31 cellular contexts compared by ENCODE assay signal in the genomic region with DNA sequence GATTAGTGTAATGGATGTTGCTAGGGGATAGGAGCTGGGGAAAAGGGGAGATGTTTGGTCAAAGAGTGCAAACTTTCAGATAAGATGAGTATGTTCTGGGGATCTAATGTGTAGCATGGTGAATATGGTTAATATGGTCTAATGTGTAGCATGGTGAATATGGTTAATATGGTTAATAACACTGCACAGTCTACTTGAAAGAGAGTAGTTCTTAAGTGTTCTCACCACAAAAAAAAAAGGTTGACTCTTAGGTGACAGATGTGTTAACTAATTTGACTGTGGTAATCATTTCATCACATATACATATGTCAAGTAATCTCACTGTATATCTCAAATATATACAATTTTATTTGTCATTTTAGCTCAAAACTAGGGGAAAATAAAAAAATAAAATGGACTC.
DNase-seq lines count a peak whose midpoint lies in the region; ATAC-seq and TF ChIP-seq lines count a peak whose summit lies in the region.
"Had no signal": no experiment of that assay in that cellular context is flagged by ENCODE, and none has a peak within 500 bp of the region (broad histone marks: within the 10 kb centered on the region; RNA-seq: fewer than 3 reads in every experiment).

No MANE protein-coding gene starts in this region.

- H3K4me3 Mint-ChIP-seq in natural killer cell treated with Interleukin-12 subunit alpha and Interleukin-12 subunit beta and Interleukin-15 and Interleukin-18, amount 100 ng/mL, for 72 hours = peak overlapping the region; percentile 32
- H3K4me3 Mint-ChIP-seq: activated CD4-positive, alpha-beta T cell treated with anti-CD3 and anti-CD28 coated beads for 36 hours; brain; IgD-negative memory B cell; stimulated activated memory B cell treated with anti-CD40 and anti-IgM and Interleukin-4, amounts not matched to agents 10 μg/mL and 1 μg/mL and 100 μg/mL, for 72 hours had no signal

- intact Hi-C loops in ascending aorta (cut with DNase I) (no loop called here), esophagus muscularis mucosa (cut with DNase I) (no loop called here)

- H3K27ac ChIP-seq in ascending aorta (no peak overlapping the region), esophagus muscularis mucosa (replicated peaks in 1 of 4) (no peak overlapping the region), suprapubic skin (no peak overlapping the region)
- H3K27ac ChIP-seq: 22Rv1, C4-2B, neutrophil, prostate gland, thoracic aorta, vagina had no signal

- DNase-seq in activated CD4-positive, CD25-positive, alpha-beta regulatory T cell (lab: John Stamatoyannopoulos, UW) = no peak
- no peak for DNase-seq in natural killer cell treated with Interleukin-12 subunit alpha and Interleukin-12 subunit beta and Interleukin-15 and Interleukin-18, amount 100 ng/mL, for 72 hours (ENCODE audit: low spot score)
- DNase-seq in ascending aorta (ENCODE audit: low spot score in 2 of 2) (no peak), esophagus muscularis mucosa (ENCODE audit: extremely low spot score) (no peak), suprapubic skin (ENCODE audit: low spot score in 2 of 2) (no peak)
- DNase-seq: activated CD4-positive, alpha-beta T cell treated with anti-CD3 and anti-CD28 coated beads for 36 hours; activated CD8-positive, alpha-beta memory T cell treated with anti-CD3 and anti-CD28 coated beads for 24 hours; activated gamma-delta T cell; activated T-cell treated with anti-CD3 and anti-CD28 coated beads, Interleukin-2, amount 50 U/mL, for 1 hour; Calu3; left ventricle myocardium superior; NCI-H1092 treated with DMSO at 0.1 percent for 48 hours; NCI-H187; NCI-H524 treated with DMSO at 0.1 percent for 48 hours; NK-92 treated with Interleukin-12 subunit alpha and Interleukin-12 subunit beta, amount 100 ng/mL, for 24 hours; Right ventricle myocardium superior; stimulated activated CD4-positive, alpha-beta T cell treated with anti-CD3 and anti-CD28 coated beads, Interleukin-12 subunit alpha, Interleukin-12 subunit beta, amount 100 ng/mL, for 4 hours; stimulated activated CD4-positive, alpha-beta T cell treated with anti-CD3 and anti-CD28 coated beads, Interleukin-4, amount 100 ng/mL, for 24 hours had no signal

- peak; percentile 32 to 55 for ATAC-seq in activated CD4-positive, CD25-positive, alpha-beta regulatory T cell treated with anti-CD3 and anti-CD28 coated beads, Interleukin-2, amount 50 U/mL, for 24 hours
- peak; percentile 48 for ATAC-seq in GM21786 (IDR thresholded peaks at IDR 0.05; ENCODE audit: unreplicated experiment)
- ATAC-seq in HG03354 (IDR thresholded peaks at IDR 0.05; ENCODE audit: poor library complexity, severe bottlenecking, unreplicated experiment) = peak; percentile 69
- peak; percentile 83 to 94 for ATAC-seq in natural killer cell treated with Interleukin-12 subunit alpha and Interleukin-12 subunit beta and Interleukin-15 and Interleukin-18, amount 100 ng/mL, for 72 hours
- ATAC-seq: activated CD4-positive, alpha-beta T cell treated with anti-CD3 and anti-CD28 coated beads for 36 hours; left ventricle myocardium superior; sciatic nerve; stimulated activated memory B cell treated with anti-CD40 and anti-IgM and Interleukin-4, amounts not matched to agents 10 μg/mL and 1 μg/mL and 100 μg/mL, for 72 hours had no signal

- no peaks in the 10 kb centered on the region for H3K27me3 Mint-ChIP-seq in natural killer cell treated with Interleukin-12 subunit alpha and Interleukin-12 subunit beta and Interleukin-15 and Interleukin-18, amount 100 ng/mL, for 72 hours
- H3K27me3 Mint-ChIP-seq: activated CD4-positive, alpha-beta T cell treated with anti-CD3 and anti-CD28 coated beads for 36 hours; brain; IgD-negative memory B cell; stimulated activated memory B cell treated with anti-CD40 and anti-IgM and Interleukin-4, amounts not matched to agents 10 μg/mL and 1 μg/mL and 100 μg/mL, for 72 hours had no signal

- no peak overlapping the region for H3K4me3 ChIP-seq in ascending aorta
- no peak overlapping the region for H3K4me3 ChIP-seq in esophagus muscularis mucosa
- H3K4me3 ChIP-seq in suprapubic skin = no peak overlapping the region
- H3K4me3 ChIP-seq: prostate gland, thoracic aorta, vagina had no signal

- H3K9me3 ChIP-seq in ascending aorta (no peaks in the 10 kb centered on the region), esophagus muscularis mucosa (no peaks in the 10 kb centered on the region), suprapubic skin (no peaks in the 10 kb centered on the region)
- H3K9me3 ChIP-seq: neutrophil, prostate gland, thoracic aorta, vagina had no signal

- TF ChIP-seq CTCF in ascending aorta (IDR thresholded peaks at IDR 0.05) (no peak), esophagus muscularis mucosa (IDR thresholded peaks at IDR 0.05) (no peak), suprapubic skin (IDR thresholded peaks at IDR 0.05) (no peak)

- no peak for TF ChIP-seq EP300 in esophagus muscularis mucosa (IDR thresholded peaks at IDR 0.05)
- no peak for TF ChIP-seq EP300 in suprapubic skin (IDR thresholded peaks at IDR 0.05)

- H3K27me3 ChIP-seq in ascending aorta (no peaks in the 10 kb centered on the region), esophagus muscularis mucosa (no peaks in the 10 kb centered on the region), suprapubic skin (no peaks in the 10 kb centered on the region)
- H3K27me3 ChIP-seq: neutrophil, vagina had no signal

- TF ChIP-seq POLR2A in esophagus muscularis mucosa (IDR thresholded peaks at IDR 0.05; ENCODE audit: low read depth) (no peak), suprapubic skin (IDR thresholded peaks at IDR 0.05) (no peak)

- H3K4me1 ChIP-seq in ascending aorta (no peaks in the 10 kb centered on the region), esophagus muscularis mucosa (no peaks in the 10 kb centered on the region), suprapubic skin (no peaks in the 10 kb centered on the region)
- H3K4me1 ChIP-seq: prostate gland, vagina had no signal

- no peaks in the 10 kb centered on the region for H3K36me3 Mint-ChIP-seq in natural killer cell treated with Interleukin-12 subunit alpha and Interleukin-12 subunit beta and Interleukin-15 and Interleukin-18, amount 100 ng/mL, for 72 hours
- H3K36me3 Mint-ChIP-seq: brain had no signal

- no peaks in the 10 kb centered on the region for H3K9me3 Mint-ChIP-seq in natural killer cell treated with Interleukin-12 subunit alpha and Interleukin-12 subunit beta and Interleukin-15 and Interleukin-18, amount 100 ng/mL, for 72 hours
- H3K9me3 Mint-ChIP-seq: brain; IgD-negative memory B cell; stimulated activated memory B cell treated with anti-CD40 and anti-IgM and Interleukin-4, amounts not matched to agents 10 μg/mL and 1 μg/mL and 100 μg/mL, for 72 hours had no signal

- H3K36me3 ChIP-seq in ascending aorta (peaks cover 0 to 3% of the 10 kb centered on the region in 2 donors), esophagus muscularis mucosa (peaks cover 0 to 7% (median 0%) of the 10 kb centered on the region in 4 donors), suprapubic skin (peaks cover 6% of the 10 kb centered on the region)
- H3K36me3 ChIP-seq: prostate gland, thoracic aorta, vagina had no signal

- peaks cover 16 to 22% of the 10 kb centered on the region in 2 donors for H3K4me1 Mint-ChIP-seq in natural killer cell treated with Interleukin-12 subunit alpha and Interleukin-12 subunit beta and Interleukin-15 and Interleukin-18, amount 100 ng/mL, for 72 hours (ENCODE audit: low read depth in 2 of 2)
- H3K4me1 Mint-ChIP-seq: activated CD4-positive, alpha-beta T cell treated with anti-CD3 and anti-CD28 coated beads for 36 hours; brain; IgD-negative memory B cell; stimulated activated memory B cell treated with anti-CD40 and anti-IgM and Interleukin-4, amounts not matched to agents 10 μg/mL and 1 μg/mL and 100 μg/mL, for 72 hours had no signal

- peak overlapping the region; percentile 36 to 63 for H3K27ac Mint-ChIP-seq in natural killer cell treated with Interleukin-12 subunit alpha and Interleukin-12 subunit beta and Interleukin-15 and Interleukin-18, amount 100 ng/mL, for 72 hours
- H3K27ac Mint-ChIP-seq: activated CD4-positive, alpha-beta T cell treated with anti-CD3 and anti-CD28 coated beads for 36 hours; stimulated activated memory B cell treated with anti-CD40 and anti-IgM and Interleukin-4, amounts not matched to agents 10 μg/mL and 1 μg/mL and 100 μg/mL, for 72 hours had no signal
